1 cellular context compared by ENCODE assay signal in the genomic region with DNA sequence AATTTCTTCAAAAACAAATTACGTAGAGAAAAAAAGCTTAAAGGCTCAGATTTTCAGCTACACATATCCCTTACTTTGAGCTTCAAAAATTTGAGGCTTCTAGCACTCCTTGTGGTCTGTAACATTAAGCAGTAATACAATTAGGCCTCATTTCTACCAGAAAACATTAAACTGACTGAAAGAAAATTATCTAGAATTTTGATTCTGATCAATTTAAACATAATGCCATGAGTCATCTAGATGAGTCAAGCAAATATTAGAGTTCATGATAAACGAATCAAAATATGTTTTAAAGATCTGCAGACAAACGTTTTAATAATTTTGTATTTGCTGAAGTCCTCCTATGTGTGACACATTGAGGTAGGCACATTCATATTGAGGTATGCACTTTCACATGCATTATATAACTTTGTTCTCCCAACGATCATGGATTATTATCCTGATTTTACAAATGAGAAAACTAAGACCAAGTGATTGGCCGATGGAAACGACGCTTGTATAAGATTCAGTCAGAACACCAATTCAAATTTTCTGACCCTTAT.
TF ChIP-seq lines count a peak whose summit lies in the region.

No MANE protein-coding gene starts in this region.

TF ChIP-seq in GM23338, 12 proteins besides CTCF, POLR2A, EP300 and RAD21 (continued from another document):
- TF ChIP-seq, protein P1, sequence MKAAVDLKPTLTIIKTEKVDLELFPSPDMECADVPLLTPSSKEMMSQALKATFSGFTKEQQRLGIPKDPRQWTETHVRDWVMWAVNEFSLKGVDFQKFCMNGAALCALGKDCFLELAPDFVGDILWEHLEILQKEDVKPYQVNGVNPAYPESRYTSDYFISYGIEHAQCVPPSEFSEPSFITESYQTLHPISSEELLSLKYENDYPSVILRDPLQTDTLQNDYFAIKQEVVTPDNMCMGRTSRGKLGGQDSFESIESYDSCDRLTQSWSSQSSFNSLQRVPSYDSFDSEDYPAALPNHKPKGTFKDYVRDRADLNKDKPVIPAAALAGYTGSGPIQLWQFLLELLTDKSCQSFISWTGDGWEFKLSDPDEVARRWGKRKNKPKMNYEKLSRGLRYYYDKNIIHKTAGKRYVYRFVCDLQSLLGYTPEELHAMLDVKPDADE (IDR thresholded peaks at IDR 0.05) = no peak
- no peak for TF ChIP-seq ZNF114 (CRISPR knock-in tag; IDR thresholded peaks at IDR 0.05)
- TF ChIP-seq JUNB (IDR thresholded peaks at IDR 0.05; ENCODE audit: unreplicated experiment) = no peak
- no peak for TF ChIP-seq EZH2 (IDR thresholded peaks at IDR 0.05; ENCODE audit: low read depth, unreplicated experiment)
- TF ChIP-seq, protein P2, sequence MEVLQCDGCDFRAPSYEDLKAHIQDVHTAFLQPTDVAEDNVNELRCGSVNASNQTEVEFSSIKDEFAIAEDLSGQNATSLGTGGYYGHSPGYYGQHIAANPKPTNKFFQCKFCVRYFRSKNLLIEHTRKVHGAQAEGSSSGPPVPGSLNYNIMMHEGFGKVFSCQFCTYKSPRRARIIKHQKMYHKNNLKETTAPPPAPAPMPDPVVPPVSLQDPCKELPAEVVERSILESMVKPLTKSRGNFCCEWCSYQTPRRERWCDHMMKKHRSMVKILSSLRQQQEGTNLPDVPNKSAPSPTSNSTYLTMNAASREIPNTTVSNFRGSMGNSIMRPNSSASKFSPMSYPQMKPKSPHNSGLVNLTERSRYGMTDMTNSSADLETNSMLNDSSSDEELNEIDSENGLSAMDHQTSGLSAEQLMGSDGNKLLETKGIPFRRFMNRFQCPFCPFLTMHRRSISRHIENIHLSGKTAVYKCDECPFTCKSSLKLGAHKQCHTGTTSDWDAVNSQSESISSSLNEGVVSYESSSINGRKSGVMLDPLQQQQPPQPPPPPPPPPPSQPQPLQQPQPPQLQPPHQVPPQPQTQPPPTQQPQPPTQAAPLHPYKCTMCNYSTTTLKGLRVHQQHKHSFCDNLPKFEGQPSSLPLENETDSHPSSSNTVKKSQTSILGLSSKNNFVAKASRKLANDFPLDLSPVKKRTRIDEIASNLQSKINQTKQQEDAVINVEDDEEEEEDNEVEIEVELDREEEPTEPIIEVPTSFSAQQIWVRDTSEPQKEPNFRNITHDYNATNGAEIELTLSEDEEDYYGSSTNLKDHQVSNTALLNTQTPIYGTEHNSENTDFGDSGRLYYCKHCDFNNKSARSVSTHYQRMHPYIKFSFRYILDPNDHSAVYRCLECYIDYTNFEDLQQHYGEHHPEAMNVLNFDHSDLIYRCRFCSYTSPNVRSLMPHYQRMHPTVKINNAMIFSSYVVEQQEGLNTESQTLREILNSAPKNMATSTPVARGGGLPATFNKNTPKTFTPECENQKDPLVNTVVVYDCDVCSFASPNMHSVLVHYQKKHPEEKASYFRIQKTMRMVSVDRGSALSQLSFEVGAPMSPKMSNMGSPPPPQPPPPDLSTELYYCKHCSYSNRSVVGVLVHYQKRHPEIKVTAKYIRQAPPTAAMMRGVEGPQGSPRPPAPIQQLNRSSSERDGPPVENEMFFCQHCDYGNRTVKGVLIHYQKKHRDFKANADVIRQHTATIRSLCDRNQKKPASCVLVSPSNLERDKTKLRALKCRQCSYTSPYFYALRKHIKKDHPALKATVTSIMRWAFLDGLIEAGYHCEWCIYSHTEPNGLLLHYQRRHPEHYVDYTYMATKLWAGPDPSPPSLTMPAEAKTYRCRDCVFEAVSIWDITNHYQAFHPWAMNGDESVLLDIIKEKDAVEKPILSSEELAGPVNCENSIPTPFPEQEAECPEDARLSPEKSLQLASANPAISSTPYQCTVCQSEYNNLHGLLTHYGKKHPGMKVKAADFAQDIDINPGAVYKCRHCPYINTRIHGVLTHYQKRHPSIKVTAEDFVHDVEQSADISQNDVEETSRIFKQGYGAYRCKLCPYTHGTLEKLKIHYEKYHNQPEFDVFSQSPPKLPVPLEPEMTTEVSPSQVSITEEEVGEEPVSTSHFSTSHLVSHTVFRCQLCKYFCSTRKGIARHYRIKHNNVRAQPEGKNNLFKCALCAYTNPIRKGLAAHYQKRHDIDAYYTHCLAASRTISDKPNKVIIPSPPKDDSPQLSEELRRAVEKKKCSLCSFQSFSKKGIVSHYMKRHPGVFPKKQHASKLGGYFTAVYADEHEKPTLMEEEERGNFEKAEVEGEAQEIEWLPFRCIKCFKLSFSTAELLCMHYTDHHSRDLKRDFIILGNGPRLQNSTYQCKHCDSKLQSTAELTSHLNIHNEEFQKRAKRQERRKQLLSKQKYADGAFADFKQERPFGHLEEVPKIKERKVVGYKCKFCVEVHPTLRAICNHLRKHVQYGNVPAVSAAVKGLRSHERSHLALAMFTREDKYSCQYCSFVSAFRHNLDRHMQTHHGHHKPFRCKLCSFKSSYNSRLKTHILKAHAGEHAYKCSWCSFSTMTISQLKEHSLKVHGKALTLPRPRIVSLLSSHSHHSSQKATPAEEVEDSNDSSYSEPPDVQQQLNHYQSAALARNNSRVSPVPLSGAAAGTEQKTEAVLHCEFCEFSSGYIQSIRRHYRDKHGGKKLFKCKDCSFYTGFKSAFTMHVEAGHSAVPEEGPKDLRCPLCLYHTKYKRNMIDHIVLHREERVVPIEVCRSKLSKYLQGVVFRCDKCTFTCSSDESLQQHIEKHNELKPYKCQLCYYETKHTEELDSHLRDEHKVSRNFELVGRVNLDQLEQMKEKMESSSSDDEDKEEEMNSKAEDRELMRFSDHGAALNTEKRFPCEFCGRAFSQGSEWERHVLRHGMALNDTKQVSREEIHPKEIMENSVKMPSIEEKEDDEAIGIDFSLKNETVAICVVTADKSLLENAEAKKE (CRISPR knock-in tag; IDR thresholded peaks at IDR 0.05) = no peak
